In genomic region chr6:31079656-31080261, GRCh38 we compare ENCODE assay signal across 8 cellular contexts. TPM values are rescaled to one million over a fixed set of nuclear protein-coding genes. Genes with fewer than 3 reads are reported as not detected.
DNase-seq lines count a peak whose midpoint lies in the region; ATAC-seq, FAIRE-seq and TF ChIP-seq lines count a peak whose summit lies in the region.

No MANE protein-coding gene starts in this region.

- DNase-seq in AG04449 (ENCODE audit: low read depth, low spot score), result no peak
- DNase-seq in H54 (ENCODE audit: insufficient read length, low spot score), result peak; percentile 38
- peak; percentile 79 for DNase-seq in NCI-H82 (lab: John Stamatoyannopoulos, UW)
- DNase-seq in activated CD4-positive, alpha-beta memory T cell treated with anti-CD3 and anti-CD28 coated beads, Interleukin-2, amount 10 ng/mL, durations not matched to agents 7 days and 5 days, result peak; percentile 70
- DNase-seq in ecto neural progenitor cell (ENCODE audit: low spot score), result peak; percentile 76
- peak; percentile 63 to 68 for DNase-seq in memory B cell (ENCODE audit: low spot score in 2 of 2)
- peak; percentile 26 to 31 for DNase-seq in stimulated activated CD8-positive, alpha-beta memory T cell treated with anti-CD3 and anti-CD28 coated beads, Interleukin-15, amount 100 ng/mL, for 4 hours (ENCODE audit: low read depth in 2 of 2)
- DNase-seq in NCI-H187 treated with DMSO at 0.1 percent for 48 hours (lab: John Stamatoyannopoulos, UW), result no peak

- H3K27me3 Mint-ChIP-seq in activated CD4-positive, alpha-beta memory T cell treated with anti-CD3 and anti-CD28 coated beads, Interleukin-2, amount 10 ng/mL, durations not matched to agents 7 days and 5 days, result peaks cover 12% of the 10 kb centered on the region
- H3K27me3 Mint-ChIP-seq in memory B cell, result peaks cover 4% of the 10 kb centered on the region

- ATAC-seq in memory B cell (ENCODE audit: low read depth), result peak; percentile 80

- CTCF ChIA-PET in AG04449 (lab: Yijun Ruan, JAX), result interaction anchor here (0.6 to 38.8 kb wide), 53 partner anchors 7 to 596 kb away, joined by 3 to 1346 read pairs (median 6); partner anchors contain the start of genes C6orf15, DDR1, GTF2H4 and MUC22
- CTCF ChIA-PET in activated CD4-positive, alpha-beta memory T cell treated with anti-CD3 and anti-CD28 coated beads, Interleukin-2, amount 10 ng/mL, durations not matched to agents 7 days and 5 days (lab: Charles Lee), result interaction anchor here (0.6 to 4.3 kb wide), 48 partner anchors 8 to 563 kb away, joined by 3 to 70 read pairs (median 4); partner anchors contain the start of genes DDR1, IER3, PSORS1C2 and VARS2

- no peaks in the 10 kb centered on the region for H3K9me3 Mint-ChIP-seq in activated CD4-positive, alpha-beta memory T cell treated with anti-CD3 and anti-CD28 coated beads, Interleukin-2, amount 10 ng/mL, durations not matched to agents 7 days and 5 days
- H3K9me3 Mint-ChIP-seq in memory B cell, result no peaks in the 10 kb centered on the region

- TF ChIP-seq POLR2A in H54 (IDR thresholded peaks at IDR 0.05; ENCODE audit: low read depth, low read length), result no peak

- H3K4me3 Mint-ChIP-seq in activated CD4-positive, alpha-beta memory T cell treated with anti-CD3 and anti-CD28 coated beads, Interleukin-2, amount 10 ng/mL, durations not matched to agents 7 days and 5 days, result no peak overlapping the region
- H3K4me3 Mint-ChIP-seq in memory B cell, result peak overlapping the region; percentile 75

- H3K27ac Mint-ChIP-seq in activated CD4-positive, alpha-beta memory T cell treated with anti-CD3 and anti-CD28 coated beads, Interleukin-2, amount 10 ng/mL, durations not matched to agents 7 days and 5 days, result no peak overlapping the region
- no peak overlapping the region for H3K27ac Mint-ChIP-seq in memory B cell

- H3K36me3 Mint-ChIP-seq in activated CD4-positive, alpha-beta memory T cell treated with anti-CD3 and anti-CD28 coated beads, Interleukin-2, amount 10 ng/mL, durations not matched to agents 7 days and 5 days (ENCODE audit: low read depth), result no peaks in the 10 kb centered on the region
- H3K36me3 Mint-ChIP-seq in memory B cell, result no peaks in the 10 kb centered on the region

- peaks cover 9% of the 10 kb centered on the region for H3K4me1 Mint-ChIP-seq in activated CD4-positive, alpha-beta memory T cell treated with anti-CD3 and anti-CD28 coated beads, Interleukin-2, amount 10 ng/mL, durations not matched to agents 7 days and 5 days
- peaks cover 3% of the 10 kb centered on the region for H3K4me1 Mint-ChIP-seq in memory B cell

- POLR2A ChIA-PET in AG04449 (lab: Yijun Ruan, JAX), result interaction anchor here (2.3 kb wide), 1 partner anchor 165 kb away, joined by 11 read pairs; the partner anchor contains the start of gene VARS2
- POLR2A ChIA-PET in activated CD4-positive, alpha-beta memory T cell treated with anti-CD3 and anti-CD28 coated beads, Interleukin-2, amount 10 ng/mL, durations not matched to agents 7 days and 5 days (lab: Charles Lee), result interaction anchor here (0.7 to 2.2 kb wide), 7 partner anchors 14 to 265 kb away, joined by 3 to 10 read pairs (median 5); partner anchors contain the start of gene VARS2

- H3K4me3 ChIP-seq in AG04449 (ENCODE audit: low read depth, low read length), result peak overlapping the region; percentile 13; the same call in 1 of the 2 replicates

- FAIRE-seq in H54 (lab: Jason Lieb, UNC), result no peak

- TF ChIP-seq CTCF in AG04449 (IDR thresholded peaks at IDR 0.05; ENCODE audit: insufficient read depth, low read length, missing control alignments), result peak; percentile 68

RNA-seq across cellular contexts. Expression of gene C6orf15, which starts 32.6 kb away (rescaled TPM):
- not detected for total RNA-seq in activated CD4-positive, alpha-beta memory T cell treated with anti-CD3 and anti-CD28 coated beads, Interleukin-2, amount 10 ng/mL, durations not matched to agents 7 days and 5 days

RNA-seq across cellular contexts. Expression of gene PSORS1C1, which starts 34.8 kb away (rescaled TPM):
- not detected for total RNA-seq in activated CD4-positive, alpha-beta memory T cell treated with anti-CD3 and anti-CD28 coated beads, Interleukin-2, amount 10 ng/mL, durations not matched to agents 7 days and 5 days

RNA-seq across cellular contexts. Expression of gene CDSN, which starts 40.5 kb away (rescaled TPM):
- not detected for total RNA-seq in activated CD4-positive, alpha-beta memory T cell treated with anti-CD3 and anti-CD28 coated beads, Interleukin-2, amount 10 ng/mL, durations not matched to agents 7 days and 5 days

RNA-seq across cellular contexts. Expression of gene PSORS1C2, which starts 59.1 kb away (rescaled TPM):
- not detected for total RNA-seq in activated CD4-positive, alpha-beta memory T cell treated with anti-CD3 and anti-CD28 coated beads, Interleukin-2, amount 10 ng/mL, durations not matched to agents 7 days and 5 days

Comparison
In these comparisons a context has a peak if more than half of its experiments do, and no peak if none do; other contexts are left out.
1. DNase-seq: peak in H54 (single experiment), NCI-H82 (single experiment), activated CD4-positive, alpha-beta memory T cell treated with anti-CD3 and anti-CD28 coated beads, Interleukin-2, amount 10 ng/mL, durations not matched to agents 7 days and 5 days (single experiment), ecto neural progenitor cell (single experiment), memory B cell (2 of 2) and stimulated activated CD8-positive, alpha-beta memory T cell treated with anti-CD3 and anti-CD28 coated beads, Interleukin-15, amount 100 ng/mL, for 4 hours (2 of 2); none in AG04449 (single experiment) and NCI-H187 treated with DMSO at 0.1 percent for 48 hours (single experiment).